ENCODE assay signal across 23 cellular contexts in genomic region chr6:100433726-100434435, GRCh38. TPM values are rescaled to one million over a fixed set of nuclear protein-coding genes. Genes with fewer than 3 reads are reported as not detected.
"Had no signal": no experiment of that assay in that cellular context is flagged by ENCODE, and none has a peak within 500 bp of the region (broad histone marks: within the 10 kb centered on the region; RNA-seq: fewer than 3 reads in every experiment).

No MANE protein-coding gene starts in this region.

- H3K36me3 ChIP-seq: heart left ventricle, neutrophil had no signal

- ATAC-seq: activated CD4-positive, alpha-beta T cell treated with anti-CD3 and anti-CD28 coated beads for 36 hours; activated CD8-positive, alpha-beta memory T cell treated with anti-CD3 and anti-CD28 coated beads, Interleukin-2, amount 10 ng/mL, durations not matched to agents 7 days and 5 days; heart left ventricle; left colon had no signal

- H3K27ac Mint-ChIP-seq: activated CD4-positive, alpha-beta memory T cell treated with anti-CD3 and anti-CD28 coated beads for 36 hours; activated CD4-positive, alpha-beta T cell treated with anti-CD3 and anti-CD28 coated beads for 36 hours; activated CD8-positive, alpha-beta memory T cell treated with anti-CD3 and anti-CD28 coated beads, Interleukin-2, amount 10 ng/mL, durations not matched to agents 7 days and 5 days; activated naive CD4-positive, alpha-beta T cell treated with anti-CD3 and anti-CD28 coated beads, Interleukin-2, amount 10 ng/mL, durations not matched to agents 7 days and 5 days; activated T-helper 2 cell treated with anti-CD3 and anti-CD28 coated beads, Interferon-gamma antibody, Interleukin-2, Interleukin-4, amounts not matched to agents 10 μg/mL and 5 μg/mL and 100 μg/mL, durations not matched to agents 14 hours and 24 hours and 36 hours; mesothelial cell of epicardium had no signal

- H3K4me1 Mint-ChIP-seq: activated CD4-positive, alpha-beta T cell treated with anti-CD3 and anti-CD28 coated beads for 36 hours; activated CD8-positive, alpha-beta memory T cell treated with anti-CD3 and anti-CD28 coated beads, Interleukin-2, amount 10 ng/mL, durations not matched to agents 7 days and 5 days; activated naive CD4-positive, alpha-beta T cell treated with anti-CD3 and anti-CD28 coated beads, Interleukin-2, amount 10 ng/mL, durations not matched to agents 7 days and 5 days had no signal

- H3K27ac ChIP-seq: coronary artery, heart left ventricle, neutrophil, parathyroid adenoma, VCaP had no signal

- H3K4me3 Mint-ChIP-seq: activated CD4-positive, alpha-beta memory T cell treated with anti-CD3 and anti-CD28 coated beads for 36 hours; activated CD4-positive, alpha-beta T cell treated with anti-CD3 and anti-CD28 coated beads for 36 hours; activated CD8-positive, alpha-beta memory T cell treated with anti-CD3 and anti-CD28 coated beads, Interleukin-2, amount 10 ng/mL, durations not matched to agents 7 days and 5 days; activated naive CD4-positive, alpha-beta T cell treated with anti-CD3 and anti-CD28 coated beads, Interleukin-2, amount 10 ng/mL, durations not matched to agents 7 days and 5 days; mesothelial cell of epicardium had no signal

- H2AFZ ChIP-seq: parathyroid adenoma had no signal

- FAIRE-seq: endothelial cell of umbilical vein, frontal cortex had no signal

- H3K9ac ChIP-seq: parathyroid adenoma had no signal

- DNase-seq: activated CD4-positive, alpha-beta memory T cell treated with anti-CD3 and anti-CD28 coated beads for 36 hours; activated CD4-positive, alpha-beta T cell treated with anti-CD3 and anti-CD28 coated beads for 36 hours; activated CD8-positive, alpha-beta memory T cell treated with anti-CD3 and anti-CD28 coated beads, Interleukin-2, amount 10 ng/mL, durations not matched to agents 7 days and 5 days; activated naive CD4-positive, alpha-beta T cell treated with anti-CD3 and anti-CD28 coated beads, Interleukin-2, amount 10 ng/mL, durations not matched to agents 7 days and 5 days; activated T-cell treated with anti-CD3 and anti-CD28 coated beads, Interleukin-2, amount 50 U/mL, for 1 hour; caudate nucleus; effector CD4-positive, alpha-beta T cell; heart left ventricle; left colon; retina; stimulated activated CD4-positive, alpha-beta T cell treated with anti-CD3 and anti-CD28 coated beads, Interleukin-4, amount 100 ng/mL, for 24 hours; stimulated activated naive CD4-positive, alpha-beta T cell treated with Interleukin-2 at 50 U/mL for 16 hours; trophoblast cell had no signal

- H3K4me3 ChIP-seq: coronary artery, heart left ventricle, lung had no signal

- H3K36me3 Mint-ChIP-seq: activated CD4-positive, alpha-beta memory T cell treated with anti-CD3 and anti-CD28 coated beads for 36 hours; activated CD8-positive, alpha-beta memory T cell treated with anti-CD3 and anti-CD28 coated beads, Interleukin-2, amount 10 ng/mL, durations not matched to agents 7 days and 5 days; activated naive CD4-positive, alpha-beta T cell treated with anti-CD3 and anti-CD28 coated beads, Interleukin-2, amount 10 ng/mL, durations not matched to agents 7 days and 5 days; mesothelial cell of epicardium had no signal

- H3K9me3 ChIP-seq: heart left ventricle, neutrophil had no signal

- H3K9me3 Mint-ChIP-seq: activated CD4-positive, alpha-beta memory T cell treated with anti-CD3 and anti-CD28 coated beads for 36 hours; activated naive CD4-positive, alpha-beta T cell treated with anti-CD3 and anti-CD28 coated beads, Interleukin-2, amount 10 ng/mL, durations not matched to agents 7 days and 5 days; activated T-helper 2 cell treated with anti-CD3 and anti-CD28 coated beads, Interferon-gamma antibody, Interleukin-2, Interleukin-4, amounts not matched to agents 10 μg/mL and 5 μg/mL and 100 μg/mL, durations not matched to agents 14 hours and 24 hours and 36 hours; mesothelial cell of epicardium had no signal

- H3K4me1 ChIP-seq: heart left ventricle, parathyroid adenoma had no signal

- H3K27me3 Mint-ChIP-seq: activated naive CD4-positive, alpha-beta T cell treated with anti-CD3 and anti-CD28 coated beads, Interleukin-2, amount 10 ng/mL, durations not matched to agents 7 days and 5 days had no signal

- H3K79me2 ChIP-seq: parathyroid adenoma had no signal

RNA-seq across cellular contexts. Expression of gene SIM1, which starts 30.8 kb away (rescaled TPM):
- total RNA-seq: activated CD4-positive, alpha-beta memory T cell treated with anti-CD3 and anti-CD28 coated beads for 36 hours; activated CD4-positive, alpha-beta T cell treated with anti-CD3 and anti-CD28 coated beads for 36 hours; activated T-helper 2 cell treated with anti-CD3 and anti-CD28 coated beads, Interferon-gamma antibody, Interleukin-2, Interleukin-4, amounts not matched to agents 10 μg/mL and 5 μg/mL and 100 μg/mL, durations not matched to agents 14 hours and 24 hours and 36 hours; fibroblast of lung; frontal cortex; left colon; lung; mesothelial cell of epicardium had no signal
- polyA plus RNA-seq: fibroblast of lung, heart left ventricle, lung had no signal
